18 cellular contexts compared by ENCODE assay signal in the genomic region with DNA sequence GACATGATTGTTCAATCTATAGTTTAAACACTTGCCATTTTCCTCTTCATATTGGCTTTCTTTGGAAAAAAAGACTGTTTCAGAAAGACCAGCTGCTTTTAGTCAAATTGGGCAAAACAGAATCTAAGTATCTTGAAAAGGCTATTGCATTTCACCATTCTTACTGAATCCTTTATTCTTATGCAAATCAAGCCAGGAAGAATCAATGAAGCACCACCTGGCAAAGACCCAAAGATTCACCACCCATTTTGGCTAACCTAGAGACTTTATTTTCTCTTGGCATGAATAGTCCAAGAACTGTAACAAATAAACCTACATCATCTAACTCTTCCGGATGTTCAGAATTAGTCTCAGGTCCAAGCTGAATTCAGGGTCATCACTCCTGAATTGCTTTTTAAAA.
"Had no signal": no experiment of that assay in that cellular context is flagged by ENCODE, and none has a peak within 500 bp of the region (broad histone marks: within the 10 kb centered on the region; RNA-seq: fewer than 3 reads in every experiment).

No MANE protein-coding gene starts in this region.

- H3K9me3 ChIP-seq: mucosa of descending colon, testis, upper lobe of right lung, vagina had no signal

- DNase-seq: dorsolateral prefrontal cortex; effector CD8-positive, alpha-beta T cell; heart right ventricle; hypothalamus; mucosa of descending colon; naive thymus-derived CD8-positive, alpha-beta T cell; posterior cingulate gyrus; sigmoid colon; stimulated activated CD4-positive, alpha-beta T cell treated with anti-CD3 and anti-CD28 coated beads, Interleukin-2, amount 100 ng/mL, for 24 hours; stimulated activated CD4-positive, alpha-beta T cell treated with anti-CD3 and anti-CD28 coated beads, Interleukin-4, amount 100 ng/mL, for 4 hours; stimulated activated naive B cell treated with anti-CD40 and anti-IgM and Interleukin-4, amounts not matched to agents 10 μg/mL and 1 μg/mL and 100 μg/mL, for 72 hours; stimulated activated naive CD8-positive, alpha-beta T cell treated with anti-CD3 and anti-CD28 coated beads, Interleukin-15, amount 100 ng/mL, for 72 hours; testis; upper lobe of right lung had no signal

- ATAC-seq: heart right ventricle; left lobe of liver; mucosa of descending colon; naive thymus-derived CD8-positive, alpha-beta T cell; stimulated activated naive B cell treated with anti-CD40 and anti-IgM and Interleukin-4, amounts not matched to agents 10 μg/mL and 1 μg/mL and 100 μg/mL, for 72 hours; stimulated activated naive CD8-positive, alpha-beta T cell treated with anti-CD3 and anti-CD28 coated beads, Interleukin-15, amount 100 ng/mL, for 72 hours; upper lobe of right lung had no signal

- H3K4me3 ChIP-seq: dorsolateral prefrontal cortex, heart right ventricle, mucosa of descending colon, sigmoid colon, skin epidermis, testis, tibial nerve, upper lobe of right lung, vagina had no signal

- H3K4me1 ChIP-seq: heart right ventricle, sigmoid colon, testis, tibial nerve, upper lobe of right lung, vagina had no signal

- H3K27me3 ChIP-seq: dorsolateral prefrontal cortex, heart right ventricle, sigmoid colon, testis, tibial nerve, upper lobe of right lung, vagina had no signal

- H3K36me3 ChIP-seq: heart right ventricle, sigmoid colon, tibial nerve, upper lobe of right lung, vagina had no signal

- H3K27ac ChIP-seq: heart right ventricle, sigmoid colon, skin epidermis, testis, tibial nerve, upper lobe of right lung, vagina had no signal
